16 cellular contexts compared by ENCODE assay signal in the genomic region with DNA sequence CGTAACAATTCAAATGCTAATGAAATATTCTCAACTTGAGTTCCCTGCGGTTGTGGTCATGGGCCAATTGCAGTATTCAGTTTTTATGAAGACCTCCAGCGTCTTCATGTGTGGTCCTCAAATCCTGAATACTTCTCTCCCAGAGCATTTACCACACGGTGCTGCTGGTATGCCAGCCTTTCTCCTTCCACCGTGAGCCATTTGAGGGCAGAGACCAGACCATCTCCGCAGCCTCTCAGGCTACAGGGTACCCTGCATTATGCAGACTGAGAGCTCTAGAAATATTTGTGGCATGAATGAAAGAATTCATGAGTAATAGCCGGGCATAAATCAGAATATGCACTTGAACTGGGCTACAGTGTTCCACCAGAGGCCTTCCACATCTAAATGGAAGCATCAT.
A peak's percentile ranks its signal among the peaks of the same experiment; 100 is the strongest.
DNase-seq lines count a peak whose midpoint lies in the region; ATAC-seq, FAIRE-seq and TF ChIP-seq lines count a peak whose summit lies in the region.
"Had no signal": no experiment of that assay in that cellular context is flagged by ENCODE, and none has a peak within 500 bp of the region (broad histone marks: within the 10 kb centered on the region; RNA-seq: fewer than 3 reads in every experiment).

No MANE protein-coding gene starts in this region.

- in situ Hi-C loops in astrocyte of the cerebellum (cut with HindIII; ENCODE audit: low sequenced_read_pairs), result no loop called here

- H3K27me3 ChIP-seq in MG63, result no peaks in the 10 kb centered on the region

- FAIRE-seq in urothelium cell line (lab: Jason Lieb, UNC), result no peak

- DNase-seq in ELR (ENCODE audit: low read depth) (peak; percentile 45), MG63 (peak; percentile 38), astrocyte of the cerebellum (ENCODE audit: low read depth) (peak; percentile 52), urothelium cell line (ENCODE audit: low spot score) (peak; percentile 64), DMS153 (lab: John Stamatoyannopoulos, UW) (no peak), NCI-H82 (lab: John Stamatoyannopoulos, UW) (no peak)
- no peak for DNase-seq in natural killer cell treated with Interleukin-12 subunit alpha and Interleukin-12 subunit beta and Interleukin-15 and Interleukin-18, amount 100 ng/mL, for 72 hours (ENCODE audit: low spot score)
- DNase-seq: GF-D8, H7, NCI-H146, NCI-H2107, NCI-H69, PC-9, T-helper 17 cell had no signal

- H3K27ac Mint-ChIP-seq in natural killer cell treated with Interleukin-12 subunit alpha and Interleukin-12 subunit beta and Interleukin-15 and Interleukin-18, amount 100 ng/mL, for 72 hours, result no peak overlapping the region
- H3K27ac Mint-ChIP-seq: IgD-negative memory B cell, T-helper 17 cell had no signal

- H3K4me3 ChIP-seq in MG63, result no peak overlapping the region
- no peak overlapping the region for H3K4me3 ChIP-seq in astrocyte of the cerebellum (ENCODE audit: low read depth, low read length)
- H3K4me3 ChIP-seq: PC-9 had no signal

- H3K36me3 Mint-ChIP-seq in natural killer cell treated with Interleukin-12 subunit alpha and Interleukin-12 subunit beta and Interleukin-15 and Interleukin-18, amount 100 ng/mL, for 72 hours, result no peaks in the 10 kb centered on the region
- H3K36me3 Mint-ChIP-seq: IgD-negative memory B cell had no signal

- H3K4me3 Mint-ChIP-seq in natural killer cell treated with Interleukin-12 subunit alpha and Interleukin-12 subunit beta and Interleukin-15 and Interleukin-18, amount 100 ng/mL, for 72 hours, result no peak overlapping the region
- H3K4me3 Mint-ChIP-seq: IgD-negative memory B cell, T-helper 17 cell had no signal

- H3K36me3 ChIP-seq in MG63, result no peaks in the 10 kb centered on the region

- no peaks in the 10 kb centered on the region for H3K9me3 ChIP-seq in MG63

- TF ChIP-seq CTCF in astrocyte of the cerebellum (IDR thresholded peaks at IDR 0.05; ENCODE audit: low read depth, low read length, missing control alignments), result no peak

- no peaks in the 10 kb centered on the region for H3K9me3 Mint-ChIP-seq in natural killer cell treated with Interleukin-12 subunit alpha and Interleukin-12 subunit beta and Interleukin-15 and Interleukin-18, amount 100 ng/mL, for 72 hours

- peaks cover 16 to 18% of the 10 kb centered on the region in 2 donors for H3K27me3 Mint-ChIP-seq in natural killer cell treated with Interleukin-12 subunit alpha and Interleukin-12 subunit beta and Interleukin-15 and Interleukin-18, amount 100 ng/mL, for 72 hours

- no peak for ATAC-seq in natural killer cell treated with Interleukin-12 subunit alpha and Interleukin-12 subunit beta and Interleukin-15 and Interleukin-18, amount 100 ng/mL, for 72 hours
- ATAC-seq: Right ventricle myocardium inferior, T-helper 17 cell had no signal

- no peaks in the 10 kb centered on the region for H3K4me1 Mint-ChIP-seq in natural killer cell treated with Interleukin-12 subunit alpha and Interleukin-12 subunit beta and Interleukin-15 and Interleukin-18, amount 100 ng/mL, for 72 hours (ENCODE audit: low read depth in 2 of 2)
- H3K4me1 Mint-ChIP-seq: IgD-negative memory B cell, T-helper 17 cell had no signal

Comparison
In these comparisons a context has a peak if more than half of its experiments do, and no peak if none do; other contexts are left out.
1. DNase-seq: peak in ELR (single experiment), MG63 (single experiment), astrocyte of the cerebellum (single experiment) and urothelium cell line (single experiment); none in DMS153 (single experiment), NCI-H82 (single experiment) and natural killer cell treated with Interleukin-12 subunit alpha and Interleukin-12 subunit beta and Interleukin-15 and Interleukin-18, amount 100 ng/mL, for 72 hours (single experiment).